9 cellular contexts compared by ENCODE assay signal in the genomic region with DNA sequence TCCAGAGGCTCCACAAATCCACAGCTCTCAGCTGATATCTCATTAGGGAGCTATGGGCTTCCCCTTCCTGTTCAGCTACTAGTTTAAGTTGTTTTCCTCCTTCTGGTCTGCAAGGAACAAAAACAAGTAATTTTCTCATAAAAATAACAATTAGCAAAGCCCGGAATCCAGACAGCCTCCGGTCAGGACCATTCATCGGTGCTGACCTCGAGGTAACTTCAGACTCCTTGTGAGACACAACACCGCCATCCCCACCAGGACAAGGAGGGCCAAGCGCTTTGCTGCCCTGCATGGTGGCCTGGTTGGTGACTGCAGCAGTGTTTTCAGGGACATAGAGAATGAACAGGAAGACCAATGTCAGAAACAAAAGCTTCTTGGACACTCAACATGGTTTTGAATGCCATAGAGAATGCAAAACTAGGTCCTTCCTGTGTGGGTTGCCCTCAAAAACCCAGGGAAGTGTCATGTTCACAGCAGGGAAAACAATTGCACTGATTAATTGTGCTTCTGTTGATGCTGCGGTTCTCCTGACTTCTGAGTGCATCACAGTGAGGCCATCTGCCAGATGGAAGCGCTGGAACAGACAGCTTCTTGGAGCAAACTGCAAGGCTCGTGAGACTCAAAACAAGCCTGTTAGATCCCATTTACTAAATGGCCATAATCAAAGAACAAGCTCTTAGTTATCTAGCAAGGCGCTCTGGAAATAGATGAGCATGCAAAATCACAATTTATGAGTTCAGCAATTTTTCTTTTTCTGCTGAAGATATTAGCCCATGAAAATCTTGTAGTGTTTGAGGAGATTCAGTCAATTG.
DNase-seq lines count a peak whose midpoint lies in the region; ATAC-seq and TF ChIP-seq lines count a peak whose summit lies in the region.
"Had no signal": no experiment of that assay in that cellular context is flagged by ENCODE, and none has a peak within 500 bp of the region (broad histone marks: within the 10 kb centered on the region; RNA-seq: fewer than 3 reads in every experiment).

No MANE protein-coding gene starts in this region.

- intact Hi-C loops in adrenal gland (cut with DNase I) (no loop called here), sigmoid colon (cut with DNase I) (no loop called here), thyroid gland (cut with DNase I) (no loop called here)

- TF ChIP-seq POLR2A in adrenal gland (IDR thresholded peaks at IDR 0.05) (no peak), sigmoid colon (IDR thresholded peaks at IDR 0.05) (no peak), thyroid gland (IDR thresholded peaks at IDR 0.05) (no peak)

- no peak for TF ChIP-seq CTCF in adrenal gland (IDR thresholded peaks at IDR 0.05)
- TF ChIP-seq CTCF in sigmoid colon (IDR thresholded peaks at IDR 0.05) = no peak
- TF ChIP-seq CTCF in thyroid gland (IDR thresholded peaks at IDR 0.05) = no peak

- H3K9me3 ChIP-seq in adrenal gland (replicated peaks in 1 of 3) = no peaks in the 10 kb centered on the region
- no peaks in the 10 kb centered on the region for H3K9me3 ChIP-seq in sigmoid colon
- H3K9me3 ChIP-seq in thyroid gland = no peaks in the 10 kb centered on the region

- no peaks in the 10 kb centered on the region for H3K27me3 ChIP-seq in adrenal gland
- no peaks in the 10 kb centered on the region for H3K27me3 ChIP-seq in sigmoid colon
- no peaks in the 10 kb centered on the region for H3K27me3 ChIP-seq in thyroid gland

- H3K9me3 Mint-ChIP-seq in immature natural killer cell = no peaks in the 10 kb centered on the region

- 49 to 66% (median 62%) methylated on average over 10 of the region's 10 CpGs for WGBS in adrenal gland, 4 donors
- WGBS in sigmoid colon, 2 donors = 82 to 90% methylated on average over 10 of the region's 10 CpGs
- 79 to 83% methylated on average over 10 of the region's 10 CpGs for WGBS in thyroid gland, 2 donors

- H3K27ac ChIP-seq in adrenal gland (peak overlapping the region in 4 of 5 donors; percentile 30 to 72 (median 58)), sigmoid colon (peak overlapping the region; percentile 49 to 72 (median 64)), thyroid gland (peak overlapping the region in 1 of 3 donors; percentile 48)

- peaks cover 10 to 61% of the 10 kb centered on the region in 2 donors for H3K4me1 ChIP-seq in adrenal gland (replicated peaks in 1 of 2)
- H3K4me1 ChIP-seq in sigmoid colon = peaks cover 0 to 28% (median 24%) of the 10 kb centered on the region in 4 donors
- peaks cover 23 to 67% of the 10 kb centered on the region in 2 donors for H3K4me1 ChIP-seq in thyroid gland

- H3K27ac Mint-ChIP-seq in immature natural killer cell = peak overlapping the region in 5 of 6 donors; percentile 13 to 53 (median 45)

- no peak for TF ChIP-seq EP300 in sigmoid colon (IDR thresholded peaks at IDR 0.05)

- peaks cover 0 to 3% (median 0%) of the 10 kb centered on the region in 3 donors for H3K36me3 Mint-ChIP-seq in immature natural killer cell

- no peak overlapping the region for H3K4me3 Mint-ChIP-seq in immature natural killer cell

- no peak overlapping the region for H3K4me3 ChIP-seq in adrenal gland
- no peak overlapping the region for H3K4me3 ChIP-seq in sigmoid colon
- no peak overlapping the region for H3K4me3 ChIP-seq in thyroid gland (replicated peaks in 1 of 3)

- DNase-seq in GM04504 (ENCODE audit: low read depth) = peak; percentile 59
- DNase-seq in adrenal gland = peak in 2 of 7 donors; percentile 62 to 88
- no peak for DNase-seq in immature natural killer cell
- peak; percentile 88 for DNase-seq in sigmoid colon
- no peak for DNase-seq in thyroid gland
- DNase-seq in NCI-H1436 (lab: John Stamatoyannopoulos, UW) = no peak

- H3K36me3 ChIP-seq in adrenal gland (replicated peaks in 1 of 2) = no peaks in the 10 kb centered on the region
- no peaks in the 10 kb centered on the region for H3K36me3 ChIP-seq in sigmoid colon
- no peaks in the 10 kb centered on the region for H3K36me3 ChIP-seq in thyroid gland

- peaks cover 0 to 2% (median 0%) of the 10 kb centered on the region in 3 donors for H3K27me3 Mint-ChIP-seq in immature natural killer cell (ENCODE audit: low read depth in 3 of 3)

- no peak for ATAC-seq in HG02938 (IDR thresholded peaks at IDR 0.05; ENCODE audit: unreplicated experiment)
- ATAC-seq in GM18502 (IDR thresholded peaks at IDR 0.05; ENCODE audit: poor library complexity, unreplicated experiment) = no peak
- ATAC-seq: activated naive CD4-positive, alpha-beta T cell treated with anti-CD3 and anti-CD28 coated beads, Interleukin-2, amount 50 U/mL, for 72 hours had no signal

- H3K4me1 Mint-ChIP-seq in immature natural killer cell = peaks cover 20 to 21% of the 10 kb centered on the region in 2 donors

Comparison
In these comparisons a context has a peak if more than half of its experiments do, and no peak if none do; other contexts are left out.
1. DNase-seq: peak in GM04504 (single experiment) and sigmoid colon (single experiment); none in immature natural killer cell (0 of 3), thyroid gland (0 of 2) and NCI-H1436 (single experiment).